Comparison of ENCODE assay signal across 9 cellular contexts in the genomic region with DNA sequence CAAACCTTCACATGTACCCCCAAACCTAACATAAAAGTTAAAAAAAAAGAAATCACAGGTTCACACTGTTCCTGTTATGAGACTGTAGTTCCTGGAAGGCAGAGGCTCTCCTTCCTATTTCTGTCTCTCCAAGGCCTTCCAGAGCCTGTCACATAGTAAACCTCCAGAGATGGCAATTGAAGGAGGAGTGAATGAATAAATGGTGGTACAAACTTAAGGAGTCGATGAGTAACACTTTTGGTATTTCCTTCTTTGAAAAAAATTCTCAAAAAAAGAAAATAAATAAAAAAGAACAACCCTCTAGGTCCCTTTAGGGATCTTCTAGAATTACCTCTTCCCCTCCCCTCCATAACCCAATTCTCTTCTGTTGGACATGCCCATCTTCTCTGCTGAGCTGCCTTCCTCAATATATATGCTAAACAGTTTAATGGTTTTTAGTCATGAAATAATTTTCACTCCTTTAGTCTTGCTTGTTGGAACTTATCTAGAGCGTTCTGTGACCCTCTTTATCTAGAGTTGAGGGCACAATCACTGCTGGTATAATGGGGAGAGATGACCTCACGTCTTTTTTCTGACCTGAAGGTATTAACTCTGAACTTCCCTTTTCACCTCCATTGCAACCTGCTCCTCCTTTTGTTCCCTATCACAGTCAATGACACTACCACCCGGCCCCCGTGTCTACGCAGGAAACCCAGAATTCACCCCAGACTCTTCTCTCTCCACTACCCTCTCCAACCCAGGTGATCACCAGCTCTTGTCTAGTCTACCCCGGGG. TPM values are rescaled to one million over a fixed set of nuclear protein-coding genes. Genes with fewer than 3 reads are reported as not detected.
DNase-seq lines count a peak whose midpoint lies in the region; ATAC-seq and TF ChIP-seq lines count a peak whose summit lies in the region.
"Had no signal": no experiment of that assay in that cellular context is flagged by ENCODE, and none has a peak within 500 bp of the region (broad histone marks: within the 10 kb centered on the region; RNA-seq: fewer than 3 reads in every experiment).

No MANE protein-coding gene starts in this region.

- H3K27ac Mint-ChIP-seq in T-helper 1 cell treated with Interleukin-12 subunit alpha and Interleukin-12 subunit beta and Interleukin-4 antibody, amounts not matched to agents 30 μg/mL and 1 μg/mL, for 36 hours: peak overlapping the region; percentile 98
- peak overlapping the region; percentile 99 for H3K27ac Mint-ChIP-seq in osteocyte (ENCODE audit: unreplicated experiment)

- DNase-seq in T-helper 1 cell: no peak
- DNase-seq in RKO (ENCODE audit: low spot score): peak; percentile 54
- DNase-seq in effector memory CD4-positive, alpha-beta T cell: no peak
- no peak for DNase-seq in osteocyte (ENCODE audit: extremely low spot score, unreplicated experiment)
- DNase-seq in NAMALWA (ENCODE audit: low spot score): no peak
- no peak for DNase-seq in mucosa of descending colon
- DNase-seq: 8988T had no signal

- peaks cover 35% of the 10 kb centered on the region for H3K4me1 Mint-ChIP-seq in T-helper 1 cell treated with Interleukin-12 subunit alpha and Interleukin-12 subunit beta and Interleukin-4 antibody, amounts not matched to agents 30 μg/mL and 1 μg/mL, for 36 hours (ENCODE audit: low read depth)
- peaks cover 53% of the 10 kb centered on the region for H3K4me1 Mint-ChIP-seq in osteocyte (ENCODE audit: unreplicated experiment)

- peaks cover 3% of the 10 kb centered on the region for H3K27me3 Mint-ChIP-seq in T-helper 1 cell treated with Interleukin-12 subunit alpha and Interleukin-12 subunit beta and Interleukin-4 antibody, amounts not matched to agents 30 μg/mL and 1 μg/mL, for 36 hours (ENCODE audit: low read depth)
- no peaks in the 10 kb centered on the region for H3K27me3 Mint-ChIP-seq in osteocyte (ENCODE audit: unreplicated experiment)

- no peaks in the 10 kb centered on the region for H3K9me3 ChIP-seq in effector memory CD4-positive, alpha-beta T cell (ENCODE audit: control insufficient read depth, low read length)
- no peaks in the 10 kb centered on the region for H3K9me3 ChIP-seq in mucosa of descending colon

- H3K4me3 ChIP-seq in effector memory CD4-positive, alpha-beta T cell (ENCODE audit: insufficient read depth, low read depth, low read length, poor library complexity, severe bottlenecking): no peak overlapping the region
- no peak overlapping the region for H3K4me3 ChIP-seq in mucosa of descending colon

- peak overlapping the region; percentile 91 for H3K4me3 Mint-ChIP-seq in T-helper 1 cell treated with Interleukin-12 subunit alpha and Interleukin-12 subunit beta and Interleukin-4 antibody, amounts not matched to agents 30 μg/mL and 1 μg/mL, for 36 hours
- H3K4me3 Mint-ChIP-seq in osteocyte (ENCODE audit: unreplicated experiment): peak overlapping the region; percentile 86

- peak overlapping the region; percentile 87 for H3K27ac ChIP-seq in effector memory CD4-positive, alpha-beta T cell (ENCODE audit: insufficient read depth, low read length, poor library complexity, severe bottlenecking)

- H3K4me1 ChIP-seq in effector memory CD4-positive, alpha-beta T cell (ENCODE audit: control insufficient read depth, insufficient read depth, low read length, poor library complexity, severe bottlenecking): peaks cover 18% of the 10 kb centered on the region
- peaks cover 17% of the 10 kb centered on the region for H3K4me1 ChIP-seq in mucosa of descending colon (ENCODE audit: low read depth)

- H3K27me3 ChIP-seq in effector memory CD4-positive, alpha-beta T cell (replicated peaks; ENCODE audit: control insufficient read depth, insufficient read depth, low read length, poor library complexity, severe bottlenecking): no peaks in the 10 kb centered on the region

- peaks cover 8% of the 10 kb centered on the region for H3K36me3 Mint-ChIP-seq in T-helper 1 cell treated with Interleukin-12 subunit alpha and Interleukin-12 subunit beta and Interleukin-4 antibody, amounts not matched to agents 30 μg/mL and 1 μg/mL, for 36 hours (ENCODE audit: low read depth)
- no peaks in the 10 kb centered on the region for H3K36me3 Mint-ChIP-seq in osteocyte (ENCODE audit: unreplicated experiment)

- no peak for ATAC-seq in HG03442 (IDR thresholded peaks at IDR 0.05; ENCODE audit: unreplicated experiment)
- ATAC-seq in mucosa of descending colon: no peak

- intact Hi-C loops in mucosa of descending colon (cut with DNase I, micrococcal nuclease): loop anchor here in 1 of 2 donors (5.0 kb wide), 1 partner anchor 40 kb away; no protein-coding TSS in a partner anchor

- H3K9me3 Mint-ChIP-seq in T-helper 1 cell treated with Interleukin-12 subunit alpha and Interleukin-12 subunit beta and Interleukin-4 antibody, amounts not matched to agents 30 μg/mL and 1 μg/mL, for 36 hours: no peaks in the 10 kb centered on the region
- no peaks in the 10 kb centered on the region for H3K9me3 Mint-ChIP-seq in osteocyte (ENCODE audit: unreplicated experiment)

- no peaks in the 10 kb centered on the region for H3K36me3 ChIP-seq in effector memory CD4-positive, alpha-beta T cell (ENCODE audit: control insufficient read depth, insufficient read depth, low read length)
- no peaks in the 10 kb centered on the region for H3K36me3 ChIP-seq in mucosa of descending colon (ENCODE audit: low read depth)

- TF ChIP-seq CTCF in osteocyte (IDR thresholded peaks at IDR 0.05) (no peak), mucosa of descending colon (IDR thresholded peaks at IDR 0.05) (no peak)

RNA-seq across cellular contexts. Expression of a gene that starts 1.7 kb away (rescaled TPM):
- total RNA-seq in osteocyte (157 and 170 TPM in 2 replicates), mucosa of descending colon (100 to 1,000 TPM; 131 to 165 (median 159) TPM)

RNA-seq across cellular contexts. Expression of a gene that starts 12.1 kb away (rescaled TPM):
- total RNA-seq in osteocyte (0.73 and 0.75 TPM in 2 replicates), mucosa of descending colon (10 to 100 TPM; 31.0 to 82.4 (median 43.7) TPM)

RNA-seq across cellular contexts. Expression of a gene that starts 46.9 kb away (rescaled TPM):
- total RNA-seq in osteocyte (not detected in 2 replicates), mucosa of descending colon (not detected)

RNA-seq across cellular contexts. Expression of a gene that starts 54.5 kb away (rescaled TPM):
- not detected in 2 replicates for total RNA-seq in osteocyte
- total RNA-seq in mucosa of descending colon: not detected

Comparison
In these comparisons a context has a peak if more than half of its experiments do, and no peak if none do; other contexts are left out.
1. RNA of a gene that starts 12.1 kb away (total RNA-seq): 31.0 to 82.4 TPM in mucosa of descending colon; 0.73 to 0.75 TPM in osteocyte; every median in the first group is over 10 times any median in the second.